ENCODE assay signal across 16 cellular contexts in the genomic region with DNA sequence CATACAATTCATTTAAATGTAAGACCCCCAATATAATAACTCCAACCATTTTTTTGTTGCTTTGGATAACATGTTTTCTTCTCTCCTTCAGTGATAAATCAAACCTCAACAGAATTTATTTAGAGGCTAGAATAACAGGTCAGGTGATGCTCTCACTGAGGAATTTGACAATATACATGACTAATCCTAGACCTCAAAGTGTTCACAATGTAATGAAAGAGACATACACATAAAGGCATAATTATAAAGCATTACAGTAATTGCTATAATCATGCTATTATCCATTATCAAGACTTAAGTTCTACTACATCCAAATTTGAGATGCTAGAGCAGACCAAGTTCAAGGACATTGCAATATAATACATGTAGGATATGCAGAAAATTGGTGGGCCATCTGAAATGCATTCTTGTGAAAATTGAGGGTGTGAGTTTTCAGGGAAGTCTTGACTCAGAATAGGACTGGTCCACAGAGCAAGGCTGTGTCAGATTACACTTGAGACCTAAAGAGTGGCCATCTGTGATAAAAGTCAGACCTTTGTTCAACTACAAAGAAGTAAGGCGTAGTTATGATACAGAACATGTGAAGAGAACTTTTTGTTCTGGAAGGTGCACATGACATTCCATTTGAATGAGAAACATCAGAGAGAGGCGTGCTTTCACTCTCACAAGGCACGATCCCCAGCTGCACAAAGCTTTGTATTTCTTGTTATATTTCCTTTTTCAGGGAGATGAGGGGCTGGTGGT.
DNase-seq lines count a peak whose midpoint lies in the region; ATAC-seq and TF ChIP-seq lines count a peak whose summit lies in the region.
"Had no signal": no experiment of that assay in that cellular context is flagged by ENCODE, and none has a peak within 500 bp of the region (broad histone marks: within the 10 kb centered on the region; RNA-seq: fewer than 3 reads in every experiment).

No MANE protein-coding gene starts in this region.

- H3K9me2 ChIP-seq in MM.1S (replicated peaks; ENCODE audit: insufficient read depth, low read length) = no peaks in the 10 kb centered on the region

- H3K36me3 ChIP-seq in MM.1S (replicated peaks; ENCODE audit: insufficient read depth, low read length) = no peaks in the 10 kb centered on the region

- H2AFZ ChIP-seq in MM.1S (ENCODE audit: low read length) = no peak overlapping the region
- H2AFZ ChIP-seq: parathyroid adenoma had no signal

- H3K4me2 ChIP-seq in MM.1S (ENCODE audit: low read depth, low read length) = no peak overlapping the region

- no peaks in the 10 kb centered on the region for H4K20me1 ChIP-seq in MM.1S (ENCODE audit: insufficient read depth, low read length)

- TF ChIP-seq CTCF in astrocyte of the spinal cord (IDR thresholded peaks at IDR 0.05; ENCODE audit: low read depth, low read length) = no peak
- no peak for TF ChIP-seq CTCF in MM.1S (IDR thresholded peaks at IDR 0.05; ENCODE audit: low read length)

- no peaks in the 10 kb centered on the region for H3K27me3 ChIP-seq in MM.1S (replicated peaks; ENCODE audit: insufficient read depth, low read length)

- DNase-seq in COR-L47 (lab: John Stamatoyannopoulos, UW) (peak; percentile 39), NCI-H1105 (lab: John Stamatoyannopoulos, UW) (peak; percentile 24), astrocyte of the spinal cord (ENCODE audit: low read depth, low spot score) (peak; percentile 81), iris pigment epithelial cell (ENCODE audit: low read depth) (peak; percentile 87), MM.1S (no peak), HuH-7.5 (ENCODE audit: low spot score) (no peak)
- no peak for DNase-seq in stimulated activated naive CD4-positive, alpha-beta T cell treated with Interleukin-2 at 50 U/mL for 16 hours (lab: John Stamatoyannopoulos, UW)
- DNase-seq: activated B cell treated with CpG ODN at 0.5 μM for 24 hours; activated naive CD8-positive, alpha-beta T cell treated with anti-CD3 and anti-CD28 coated beads, Interleukin-2, amount 10 ng/mL, durations not matched to agents 7 days and 5 days; activated T-cell treated with anti-CD3 and anti-CD28 coated beads for 4 hours; effector CD8-positive, alpha-beta T cell; H9; NCI-H1092; stimulated activated CD8-positive, alpha-beta memory T cell treated with anti-CD3 and anti-CD28 coated beads, Interleukin-4, amount 100 ng/mL, for 48 hours had no signal

- no peaks in the 10 kb centered on the region for H3K9me3 ChIP-seq in MM.1S (replicated peaks; ENCODE audit: insufficient read depth, low read length)

- no peak overlapping the region for H3K9ac ChIP-seq in MM.1S (ENCODE audit: low read length)
- H3K9ac ChIP-seq: parathyroid adenoma had no signal

- H3K4me3 ChIP-seq in astrocyte of the spinal cord (ENCODE audit: low read depth, low read length) (no peak overlapping the region), MM.1S (ENCODE audit: low read length) (no peak overlapping the region)

- no peak overlapping the region for H3K27ac ChIP-seq in MM.1S (ENCODE audit: low read length)
- H3K27ac ChIP-seq: parathyroid adenoma had no signal

- no peaks in the 10 kb centered on the region for H3K4me1 ChIP-seq in MM.1S (ENCODE audit: low read length)
- H3K4me1 ChIP-seq: parathyroid adenoma had no signal

- no peaks in the 10 kb centered on the region for H3K79me2 ChIP-seq in MM.1S (ENCODE audit: low read length)
- H3K79me2 ChIP-seq: parathyroid adenoma had no signal

- no peak for ATAC-seq in GM21423 (IDR thresholded peaks at IDR 0.05; ENCODE audit: unreplicated experiment)

- in situ Hi-C loops in astrocyte of the spinal cord (cut with HindIII; ENCODE audit: low sequenced_read_pairs) = loop anchor here (25.0 kb wide), 1 partner anchor 114 kb away; no protein-coding TSS in a partner anchor

- H3F3A ChIP-seq in MM.1S (ENCODE audit: insufficient read depth, low read length) = no peaks in the 10 kb centered on the region

Comparison
In these comparisons a context has a peak if more than half of its experiments do, and no peak if none do; other contexts are left out.
1. DNase-seq: peak in COR-L47 (single experiment), NCI-H1105 (single experiment), astrocyte of the spinal cord (single experiment) and iris pigment epithelial cell (single experiment); none in stimulated activated naive CD4-positive, alpha-beta T cell treated with Interleukin-2 at 50 U/mL for 16 hours (single experiment), MM.1S (single experiment) and HuH-7.5 (single experiment).